Comparison of ENCODE assay signal across 1 cellular context in the genomic region with DNA sequence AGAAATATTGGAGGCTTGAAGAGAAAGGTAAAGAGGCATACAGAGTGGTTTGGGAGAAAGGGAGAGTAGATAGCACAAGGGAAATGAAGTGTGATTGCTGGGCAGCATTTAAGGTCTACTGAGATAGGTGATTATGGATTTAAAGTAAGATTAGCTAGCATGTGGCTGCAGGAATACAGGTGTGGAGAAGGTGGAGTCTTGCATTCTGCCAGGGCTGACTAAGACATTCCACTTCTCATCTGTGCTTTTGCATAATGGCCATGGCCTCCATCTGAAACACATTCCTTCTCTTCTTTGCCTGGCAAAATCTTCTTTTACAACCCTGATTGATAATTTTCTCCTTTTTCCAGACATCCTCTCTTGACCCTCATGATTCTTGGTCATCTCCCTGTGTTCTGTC.
TF ChIP-seq lines count a peak whose summit lies in the region.

No MANE protein-coding gene starts in this region.

TF ChIP-seq in SK-N-SH, 30 proteins besides CTCF, POLR2A, EP300 and RAD21 (continued from another document):
- TF ChIP-seq, protein P1, sequence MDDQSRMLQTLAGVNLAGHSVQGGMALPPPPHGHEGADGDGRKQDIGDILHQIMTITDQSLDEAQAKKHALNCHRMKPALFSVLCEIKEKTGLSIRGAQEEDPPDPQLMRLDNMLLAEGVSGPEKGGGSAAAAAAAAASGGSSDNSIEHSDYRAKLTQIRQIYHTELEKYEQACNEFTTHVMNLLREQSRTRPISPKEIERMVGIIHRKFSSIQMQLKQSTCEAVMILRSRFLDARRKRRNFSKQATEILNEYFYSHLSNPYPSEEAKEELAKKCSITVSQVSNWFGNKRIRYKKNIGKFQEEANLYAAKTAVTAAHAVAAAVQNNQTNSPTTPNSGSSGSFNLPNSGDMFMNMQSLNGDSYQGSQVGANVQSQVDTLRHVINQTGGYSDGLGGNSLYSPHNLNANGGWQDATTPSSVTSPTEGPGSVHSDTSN (IDR thresholded peaks at IDR 0.05), result no peak
- TF ChIP-seq, protein P2, sequence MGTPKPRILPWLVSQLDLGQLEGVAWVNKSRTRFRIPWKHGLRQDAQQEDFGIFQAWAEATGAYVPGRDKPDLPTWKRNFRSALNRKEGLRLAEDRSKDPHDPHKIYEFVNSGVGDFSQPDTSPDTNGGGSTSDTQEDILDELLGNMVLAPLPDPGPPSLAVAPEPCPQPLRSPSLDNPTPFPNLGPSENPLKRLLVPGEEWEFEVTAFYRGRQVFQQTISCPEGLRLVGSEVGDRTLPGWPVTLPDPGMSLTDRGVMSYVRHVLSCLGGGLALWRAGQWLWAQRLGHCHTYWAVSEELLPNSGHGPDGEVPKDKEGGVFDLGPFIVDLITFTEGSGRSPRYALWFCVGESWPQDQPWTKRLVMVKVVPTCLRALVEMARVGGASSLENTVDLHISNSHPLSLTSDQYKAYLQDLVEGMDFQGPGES (IDR thresholded peaks at IDR 0.05; ENCODE audit: low read depth, low read length), result no peak
- TF ChIP-seq FOXJ3 (CRISPR knock-in tag; IDR thresholded peaks at IDR 0.05) (no peak), NFIC (IDR thresholded peaks at IDR 0.05; ENCODE audit: borderline replicate concordance) (no peak), MEF2A (IDR thresholded peaks at IDR 0.05; ENCODE audit: borderline replicate concordance, low read depth) (no peak), GABPA (IDR thresholded peaks at IDR 0.05; ENCODE audit: low read depth) (no peak), RXRA (IDR thresholded peaks at IDR 0.05; ENCODE audit: borderline replicate concordance, low read depth) (no peak), RCOR1 (IDR thresholded peaks at IDR 0.05; ENCODE audit: low read length) (no peak), YY1 (IDR thresholded peaks at IDR 0.05; ENCODE audit: low read depth) (no peak), FOXM1 (IDR thresholded peaks at IDR 0.05; ENCODE audit: low read depth) (no peak), NRF1 (IDR thresholded peaks at IDR 0.05; ENCODE audit: low read depth, low read length) (no peak), SIN3A (IDR thresholded peaks at IDR 0.05; ENCODE audit: borderline replicate concordance, low read depth, low read length) (no peak), TAF1 (IDR thresholded peaks at IDR 0.05; ENCODE audit: borderline replicate concordance, low read depth, low read length) (no peak)
- TF ChIP-seq, protein P3, sequence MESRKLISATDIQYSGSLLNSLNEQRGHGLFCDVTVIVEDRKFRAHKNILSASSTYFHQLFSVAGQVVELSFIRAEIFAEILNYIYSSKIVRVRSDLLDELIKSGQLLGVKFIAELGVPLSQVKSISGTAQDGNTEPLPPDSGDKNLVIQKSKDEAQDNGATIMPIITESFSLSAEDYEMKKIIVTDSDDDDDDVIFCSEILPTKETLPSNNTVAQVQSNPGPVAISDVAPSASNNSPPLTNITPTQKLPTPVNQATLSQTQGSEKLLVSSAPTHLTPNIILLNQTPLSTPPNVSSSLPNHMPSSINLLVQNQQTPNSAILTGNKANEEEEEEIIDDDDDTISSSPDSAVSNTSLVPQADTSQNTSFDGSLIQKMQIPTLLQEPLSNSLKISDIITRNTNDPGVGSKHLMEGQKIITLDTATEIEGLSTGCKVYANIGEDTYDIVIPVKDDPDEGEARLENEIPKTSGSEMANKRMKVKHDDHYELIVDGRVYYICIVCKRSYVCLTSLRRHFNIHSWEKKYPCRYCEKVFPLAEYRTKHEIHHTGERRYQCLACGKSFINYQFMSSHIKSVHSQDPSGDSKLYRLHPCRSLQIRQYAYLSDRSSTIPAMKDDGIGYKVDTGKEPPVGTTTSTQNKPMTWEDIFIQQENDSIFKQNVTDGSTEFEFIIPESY (IDR thresholded peaks at IDR 0.05; ENCODE audit: borderline replicate concordance, low read depth), result no peak
